ENCODE assay signal across 20 cellular contexts in the genomic region with DNA sequence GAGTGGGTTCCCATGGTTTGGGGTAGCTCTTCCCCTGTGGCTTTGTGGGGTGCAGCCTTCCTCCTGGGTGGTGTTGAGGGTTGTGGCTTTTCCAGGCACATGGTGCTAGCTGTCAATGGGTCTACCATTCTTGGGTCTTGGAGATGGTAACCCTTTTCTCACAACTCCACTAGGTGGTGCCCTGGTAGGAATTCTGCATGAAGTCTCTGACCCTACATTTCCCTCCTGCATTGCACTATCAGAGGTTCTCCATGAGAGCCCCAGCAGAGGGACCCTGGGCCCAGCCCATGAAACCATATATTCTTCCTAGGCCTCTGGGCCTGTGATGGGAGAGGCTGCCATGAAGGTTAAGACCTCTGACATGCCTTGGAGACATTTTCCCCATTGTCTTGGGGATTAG.
DNase-seq lines count a peak whose midpoint lies in the region; ATAC-seq and TF ChIP-seq lines count a peak whose summit lies in the region.
"Had no signal": no experiment of that assay in that cellular context is flagged by ENCODE, and none has a peak within 500 bp of the region (broad histone marks: within the 10 kb centered on the region; RNA-seq: fewer than 3 reads in every experiment).

No MANE protein-coding gene starts in this region.

- POLR2A ChIA-PET in A673 (lab: Charles Lee; ENCODE audit: low non-redundant PET): no interaction called here

- intact Hi-C loops in A673 (cut with micrococcal nuclease; ENCODE audit: unreplicated experiment): loop anchor here (5.0 to 10.0 kb wide), 3 partner anchors 1306 to 1503 kb away; a partner anchor contains a TSS

- H3K27ac ChIP-seq in A673 (ENCODE audit: low read depth, low read length, poor library complexity, severe bottlenecking) (no peak overlapping the region), WERI-Rb-1 (no peak overlapping the region)

- H3K9me3 ChIP-seq in A673 (ENCODE audit: low read depth, low read length, poor library complexity, severe bottlenecking) (no peaks in the 10 kb centered on the region), WERI-Rb-1 (ENCODE audit: severe bottlenecking) (no peaks in the 10 kb centered on the region)

- DNase-seq in A673 (ENCODE audit: low spot score) (peak; percentile 15), MV-4-11 (lab: John Stamatoyannopoulos, UW) (peak; percentile 6), WERI-Rb-1 (peak; percentile 37), NCI-H774 (lab: John Stamatoyannopoulos, UW) (no peak), hepatic stellate cell (ENCODE audit: low spot score) (no peak), NCI-H1694 treated with DMSO at 0.1 percent for 48 hours (lab: John Stamatoyannopoulos, UW) (no peak)
- DNase-seq: activated CD4-positive, alpha-beta T cell treated with anti-CD3 and anti-CD28 coated beads, Interleukin-2, amount 50 U/mL, for 48 hours; activated naive CD4-positive, alpha-beta T cell treated with anti-CD3 and anti-CD28 coated beads, Interleukin-2, amount 10 ng/mL, durations not matched to agents 7 days and 5 days; activated T-cell treated with anti-CD3 and anti-CD28 coated beads, Interleukin-2, amount 50 U/mL, for 4 hours; aorta; CD8-positive, alpha-beta memory T cell; effector memory CD4-positive, alpha-beta T cell; HFFc6; kidney; mesenchymal stem cell; NCI-H2081; posterior cingulate gyrus; stimulated activated CD4-positive, alpha-beta T cell treated with anti-CD3 and anti-CD28 coated beads, Interleukin-2, amount 100 ng/mL, for 48 hours had no signal

- H3K4me3 ChIP-seq in A673 (ENCODE audit: low read depth, low read length, poor library complexity, severe bottlenecking): no peak overlapping the region
- H3K4me3 ChIP-seq in GM12875 (ENCODE audit: low read depth, low read length): no peak overlapping the region
- no peak overlapping the region for H3K4me3 ChIP-seq in WERI-Rb-1 (ENCODE audit: low read depth, low read length)

- H3K27me3 ChIP-seq in A673 (replicated peaks; ENCODE audit: insufficient read depth, low read depth, low read length, poor library complexity): no peaks in the 10 kb centered on the region
- no peaks in the 10 kb centered on the region for H3K27me3 ChIP-seq in WERI-Rb-1 (ENCODE audit: insufficient read depth, low read depth, severe bottlenecking)

- BruUV-seq in A673 (replicated peaks; lab: Mats Ljungman, UMichigan): no TSS peak

- CTCF ChIA-PET in A673 (lab: Charles Lee): no interaction called here

- TF ChIP-seq CTCF in A673 (conservative IDR thresholded peaks at IDR 0.05; ENCODE audit: low read depth, low read length): no peak
- 0 out of 2 replicates have a peak, but pooled peaks have one; percentile 5 for TF ChIP-seq CTCF in GM12875 (IDR thresholded peaks at IDR 0.05; ENCODE audit: borderline replicate concordance, insufficient read depth, low read depth, low read length)
- peak; percentile 43; the same call in 1 of the 2 replicates for TF ChIP-seq CTCF in WERI-Rb-1 (IDR thresholded peaks at IDR 0.05; ENCODE audit: low read depth, low read length)

- no peaks in the 10 kb centered on the region for H3K36me3 ChIP-seq in A673 (ENCODE audit: insufficient read depth, low read length, poor library complexity, severe bottlenecking)
- H3K36me3 ChIP-seq in WERI-Rb-1: no peaks in the 10 kb centered on the region

- no peaks in the 10 kb centered on the region for H3K4me1 ChIP-seq in A673 (ENCODE audit: insufficient read depth, low read length, poor library complexity, severe bottlenecking)

- ATAC-seq in GM21825 (IDR thresholded peaks at IDR 0.05; ENCODE audit: unreplicated experiment): no peak
- ATAC-seq: activated T-cell treated with anti-CD3 and anti-CD28 coated beads, Interleukin-2, amount 50 U/mL, for 4 hours had no signal

Comparison
In these comparisons a context has a peak if more than half of its experiments do, and no peak if none do; other contexts are left out.
1. DNase-seq: peak in A673 (single experiment), MV-4-11 (single experiment) and WERI-Rb-1 (single experiment); none in NCI-H774 (single experiment), hepatic stellate cell (single experiment) and NCI-H1694 treated with DMSO at 0.1 percent for 48 hours (single experiment).